Comparison of ENCODE assay signal across 13 cellular contexts in genomic region chr15:62058327-62059028, GRCh38. TPM values are rescaled to one million over a fixed set of nuclear protein-coding genes. Genes with fewer than 3 reads are reported as not detected.
DNase-seq lines count a peak whose midpoint lies in the region; ATAC-seq and TF ChIP-seq lines count a peak whose summit lies in the region.
"Had no signal": no experiment of that assay in that cellular context is flagged by ENCODE, and none has a peak within 500 bp of the region (broad histone marks: within the 10 kb centered on the region; RNA-seq: fewer than 3 reads in every experiment).

No MANE protein-coding gene starts in this region.

- intact Hi-C loops in transverse colon (cut with DNase I; ENCODE audit: low total_unique reads) = no loop called here

- WGBS in transverse colon (ENCODE audit: low coverage in 1 of 2), 2 donors = 82% methylated on average over 5 of the region's 5 CpGs

- TF ChIP-seq EP300 in transverse colon (IDR thresholded peaks at IDR 0.05; ENCODE audit: low read depth) = no peak

- H3K9me3 Mint-ChIP-seq in activated naive CD4-positive, alpha-beta T cell treated with anti-CD3 and anti-CD28 coated beads, Interleukin-2, amount 50 U/mL, for 24 hours = no peaks in the 10 kb centered on the region
- no peaks in the 10 kb centered on the region for H3K9me3 Mint-ChIP-seq in T-cell
- H3K9me3 Mint-ChIP-seq in stimulated activated naive CD8-positive, alpha-beta T cell treated with anti-CD3 and anti-CD28 coated beads, Interleukin-15, amount 100 ng/mL, for 72 hours = no peaks in the 10 kb centered on the region

- H3K27ac Mint-ChIP-seq in activated naive CD4-positive, alpha-beta T cell treated with anti-CD3 and anti-CD28 coated beads, Interleukin-2, amount 50 U/mL, for 24 hours = peak overlapping the region; percentile 75
- peak overlapping the region; percentile 39 to 61 for H3K27ac Mint-ChIP-seq in T-cell
- H3K27ac Mint-ChIP-seq in stimulated activated naive CD8-positive, alpha-beta T cell treated with anti-CD3 and anti-CD28 coated beads, Interleukin-15, amount 100 ng/mL, for 72 hours = peak overlapping the region; percentile 10 to 34

- ATAC-seq in T-cell (replicated peaks in 1 of 4) = no peak
- no peak for ATAC-seq in stimulated activated naive CD8-positive, alpha-beta T cell treated with anti-CD3 and anti-CD28 coated beads, Interleukin-15, amount 100 ng/mL, for 72 hours

- H3K4me1 ChIP-seq in transverse colon = peaks cover 0 to 28% (median 13%) of the 10 kb centered on the region in 4 donors

- no peak for DNase-seq in activated naive CD4-positive, alpha-beta T cell treated with Interleukin-2 at 50 U/mL for 16 hours
- DNase-seq in T-cell (no peak), fibroblast of pulmonary artery (ENCODE audit: low read depth) (no peak), NCI-H1694 (lab: John Stamatoyannopoulos, UW) (no peak), transverse colon (no peak), NCI-H1092 treated with DMSO at 0.1 percent for 48 hours (lab: John Stamatoyannopoulos, UW) (no peak)
- DNase-seq in stimulated activated naive CD8-positive, alpha-beta T cell treated with anti-CD3 and anti-CD28 coated beads, Interleukin-15, amount 100 ng/mL, for 72 hours = no peak
- DNase-seq: activated CD4-positive, alpha-beta T cell treated with anti-CD3 and anti-CD28 coated beads for 1 hour; anterior cingulate cortex; BE2C; GOT3 had no signal

- peaks cover 77% of the 10 kb centered on the region for H3K4me1 Mint-ChIP-seq in activated naive CD4-positive, alpha-beta T cell treated with anti-CD3 and anti-CD28 coated beads, Interleukin-2, amount 50 U/mL, for 24 hours
- H3K4me1 Mint-ChIP-seq in T-cell = peaks cover 67 to 71% (median 70%) of the 10 kb centered on the region in 3 donors
- peaks cover 69% of the 10 kb centered on the region for H3K4me1 Mint-ChIP-seq in stimulated activated naive CD8-positive, alpha-beta T cell treated with anti-CD3 and anti-CD28 coated beads, Interleukin-15, amount 100 ng/mL, for 72 hours

- H3K36me3 ChIP-seq in transverse colon = no peaks in the 10 kb centered on the region
- H3K36me3 ChIP-seq: BE2C, neutrophil had no signal

- TF ChIP-seq CTCF in fibroblast of pulmonary artery (IDR thresholded peaks at IDR 0.05; ENCODE audit: low read length, missing control alignments) (no peak), transverse colon (IDR thresholded peaks at IDR 0.05) (no peak)

- CTCF ChIA-PET in T-cell (lab: Charles Lee) = interaction anchor here (1.0 to 1.4 kb wide), 2 partner anchors 26 to 77 kb away, joined by 3 read pairs; no protein-coding TSS in a partner anchor

- no peaks in the 10 kb centered on the region for H3K27me3 Mint-ChIP-seq in activated naive CD4-positive, alpha-beta T cell treated with anti-CD3 and anti-CD28 coated beads, Interleukin-2, amount 50 U/mL, for 24 hours
- H3K27me3 Mint-ChIP-seq in T-cell = no peaks in the 10 kb centered on the region
- peaks cover 3% of the 10 kb centered on the region for H3K27me3 Mint-ChIP-seq in stimulated activated naive CD8-positive, alpha-beta T cell treated with anti-CD3 and anti-CD28 coated beads, Interleukin-15, amount 100 ng/mL, for 72 hours

- H3K27ac ChIP-seq in transverse colon = no peak overlapping the region

- peak overlapping the region; percentile 99 for H3K4me3 Mint-ChIP-seq in activated naive CD4-positive, alpha-beta T cell treated with anti-CD3 and anti-CD28 coated beads, Interleukin-2, amount 50 U/mL, for 24 hours
- peak overlapping the region; percentile 64 to 99 (median 91) for H3K4me3 Mint-ChIP-seq in T-cell
- H3K4me3 Mint-ChIP-seq in stimulated activated naive CD8-positive, alpha-beta T cell treated with anti-CD3 and anti-CD28 coated beads, Interleukin-15, amount 100 ng/mL, for 72 hours = peak overlapping the region; percentile 26 to 42

- in situ Hi-C loops in transverse colon (cut with MboI; ENCODE audit: low pct_ligation_motif_present in 1 of 4, low pct_unique_long_range_greater_than_20kb in 1 of 4, low sequenced_read_pairs in 3 of 4) = no loop called here

- no peaks in the 10 kb centered on the region for H3K27me3 ChIP-seq in transverse colon
- H3K27me3 ChIP-seq: BE2C had no signal

- H3K36me3 Mint-ChIP-seq in activated naive CD4-positive, alpha-beta T cell treated with anti-CD3 and anti-CD28 coated beads, Interleukin-2, amount 50 U/mL, for 24 hours = peaks cover 2% of the 10 kb centered on the region
- peaks cover 2% of the 10 kb centered on the region for H3K36me3 Mint-ChIP-seq in T-cell

- H3K9me3 ChIP-seq in transverse colon = no peaks in the 10 kb centered on the region
- H3K9me3 ChIP-seq: BE2C, neutrophil had no signal

- TF ChIP-seq POLR2A in transverse colon (IDR thresholded peaks at IDR 0.05) = no peak

- H3K4me3 ChIP-seq in fibroblast of pulmonary artery (replicated peaks; ENCODE audit: low read depth, low read length) = peak overlapping the region; percentile 86
- no peak overlapping the region for H3K4me3 ChIP-seq in transverse colon

- POLR2A ChIA-PET in T-cell (lab: Charles Lee) = interaction anchor here in 1 of 2 donors (0.7 kb wide), 1 partner anchor 32 kb away, joined by 7 read pairs; no protein-coding TSS in a partner anchor

RNA-seq across cellular contexts. Expression of gene VPS13C, which starts 1.8 kb away (rescaled TPM):
- total RNA-seq in T-cell (100 to 1,000 TPM in 3 of 5 donors, 10 to 100 TPM in 2; 84.4 to 136 (median 117) TPM), transverse colon (100 to 1,000 TPM in 1 of 4 donors, 10 to 100 TPM in 3; 48.3 to 105 (median 73.2) TPM)

RNA-seq across cellular contexts. Expression of gene C2CD4A, which starts 8.3 kb away (rescaled TPM):
- total RNA-seq in T-cell = not detected
- total RNA-seq in transverse colon = 1 to 10 TPM in 1 of 4 donors, under 1 TPM in 3; 0.14 to 2.8 (median 0.77) TPM

Comparison
In these comparisons a context has a peak if more than half of its experiments do, and no peak if none do; other contexts are left out.
1. H3K27ac Mint-ChIP-seq: peak in every context shown above with its lines; median percentile 75 in activated naive CD4-positive, alpha-beta T cell treated with anti-CD3 and anti-CD28 coated beads, Interleukin-2, amount 50 U/mL, for 24 hours; 50 in T-cell; 22 in stimulated activated naive CD8-positive, alpha-beta T cell treated with anti-CD3 and anti-CD28 coated beads, Interleukin-15, amount 100 ng/mL, for 72 hours.
2. H3K4me3 Mint-ChIP-seq: peak in every context shown above with its lines; median percentile 99 in activated naive CD4-positive, alpha-beta T cell treated with anti-CD3 and anti-CD28 coated beads, Interleukin-2, amount 50 U/mL, for 24 hours; 91 in T-cell; 34 in stimulated activated naive CD8-positive, alpha-beta T cell treated with anti-CD3 and anti-CD28 coated beads, Interleukin-15, amount 100 ng/mL, for 72 hours.